Comparison of ENCODE assay signal across 12 cellular contexts in genomic region chr12:79012616-79013015, GRCh38.
"Had no signal": no experiment of that assay in that cellular context is flagged by ENCODE, and none has a peak within 500 bp of the region (broad histone marks: within the 10 kb centered on the region; RNA-seq: fewer than 3 reads in every experiment).

No MANE protein-coding gene starts in this region.

- H3K9me3 Mint-ChIP-seq: neural progenitor cell had no signal

- DNase-seq: activated naive CD4-positive, alpha-beta T cell treated with anti-CD3 and anti-CD28 coated beads, Interleukin-2, amount 50 U/mL, for 16 hours; adrenal gland; brain microvascular endothelial cell; hippocampal formation; mesendoderm; retina; uterus had no signal

- H3K27ac ChIP-seq: adrenal gland, brain microvascular endothelial cell, neural progenitor cell, parathyroid adenoma, skin epidermis, uterus had no signal

- H3K27ac Mint-ChIP-seq: activated T-helper 2 cell treated with anti-CD3 and anti-CD28 coated beads, Interferon-gamma antibody, Interleukin-2, Interleukin-4, amounts not matched to agents 10 μg/mL and 5 μg/mL and 100 μg/mL, durations not matched to agents 14 hours and 24 hours and 36 hours; neural progenitor cell had no signal

- H3K4me3 ChIP-seq: adrenal gland, neural progenitor cell, skin epidermis, uterus had no signal

- H3K4me3 Mint-ChIP-seq: neural progenitor cell had no signal

- H3K36me3 Mint-ChIP-seq: neural progenitor cell had no signal

- H3K4me1 Mint-ChIP-seq: neural progenitor cell had no signal

- H3K27me3 ChIP-seq: adrenal gland, brain microvascular endothelial cell, neural progenitor cell, uterus had no signal

- ATAC-seq: activated CD4-positive, CD25-positive, alpha-beta regulatory T cell treated with anti-CD3 and anti-CD28 coated beads, Interleukin-2, amount 50 U/mL, for 24 hours had no signal
